In the genomic region with DNA sequence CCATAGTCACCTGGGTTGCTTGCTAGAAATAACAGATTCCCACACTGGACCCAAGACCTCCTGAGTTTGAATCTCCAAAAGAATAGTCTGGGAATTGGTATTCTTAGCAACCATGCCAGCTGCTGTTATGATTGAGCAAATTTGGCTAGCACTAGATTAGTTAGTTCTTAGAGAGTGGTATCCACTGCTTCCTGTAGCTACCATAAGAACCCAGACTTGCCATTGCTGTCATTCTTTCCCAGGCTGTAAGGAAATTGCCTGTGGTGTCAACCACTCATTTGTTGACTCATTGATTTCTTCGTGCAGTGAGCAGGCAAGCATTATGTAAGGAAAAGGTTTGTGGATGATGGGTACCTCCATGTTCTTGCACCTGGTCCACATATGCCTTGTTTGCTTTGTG, we compare ENCODE assay signal across 26 cellular contexts.
A peak's percentile ranks its signal among the peaks of the same experiment; 100 is the strongest.
DNase-seq lines count a peak whose midpoint lies in the region; TF ChIP-seq lines count a peak whose summit lies in the region.
"Had no signal": no experiment of that assay in that cellular context is flagged by ENCODE, and none has a peak within 500 bp of the region (broad histone marks: within the 10 kb centered on the region; RNA-seq: fewer than 3 reads in every experiment).

No MANE protein-coding gene starts in this region.

- H3K9me3 Mint-ChIP-seq in MCF 10A (ENCODE audit: unreplicated experiment): no peaks in the 10 kb centered on the region
- H3K9me3 Mint-ChIP-seq: activated B cell treated with CpG ODN at 0.5 μM for 24 hours; CD14-positive monocyte; GM23338; IgD-negative memory B cell; naive thymus-derived CD4-positive, alpha-beta T cell had no signal

- BruUV-seq in MCF 10A (replicated peaks; lab: Mats Ljungman, UMichigan): no TSS peak

- 44% methylated on average over 1 of the region's 1 CpG for WGBS in smooth muscle cell (ENCODE audit: low lambda C conversion rate)

- H3K4me3 ChIP-seq in choroid plexus epithelial cell (ENCODE audit: low read depth, low read length): no peak overlapping the region
- H3K4me3 ChIP-seq in smooth muscle cell: no peak overlapping the region
- H3K4me3 ChIP-seq: body of pancreas, GM23338, ovary, Peyer's patch, upper lobe of left lung had no signal

- peaks cover 3% of the 10 kb centered on the region for H3K4me1 ChIP-seq in smooth muscle cell (ENCODE audit: low read depth)
- H3K4me1 ChIP-seq: body of pancreas, Peyer's patch had no signal

- H3K9ac ChIP-seq in smooth muscle cell (ENCODE audit: low read depth): no peak overlapping the region

- peaks cover 7% of the 10 kb centered on the region for H3K4me1 Mint-ChIP-seq in MCF 10A (ENCODE audit: insufficient read depth, unreplicated experiment)
- H3K4me1 Mint-ChIP-seq: activated B cell treated with CpG ODN at 0.5 μM for 24 hours, GM23338, IgD-negative memory B cell had no signal

- H3K4me3 Mint-ChIP-seq in MCF 10A (ENCODE audit: unreplicated experiment): no peak overlapping the region
- H3K4me3 Mint-ChIP-seq: activated B cell treated with CpG ODN at 0.5 μM for 24 hours; activated naive CD8-positive, alpha-beta T cell; CD14-positive monocyte; GM23338; IgD-negative memory B cell; naive thymus-derived CD4-positive, alpha-beta T cell had no signal

- H3K36me3 ChIP-seq in smooth muscle cell (ENCODE audit: low read depth): no peaks in the 10 kb centered on the region
- H3K36me3 ChIP-seq: ovary had no signal

- intact Hi-C loops in MCF 10A (cut with micrococcal nuclease): no loop called here

- H3K9me3 ChIP-seq in smooth muscle cell (replicated peaks; ENCODE audit: low read depth): no peaks in the 10 kb centered on the region
- H3K9me3 ChIP-seq: body of pancreas, ovary, Peyer's patch, upper lobe of left lung had no signal

- peak overlapping the region; percentile 32 for H3K27ac ChIP-seq in smooth muscle cell (ENCODE audit: low read depth)
- H3K27ac ChIP-seq: body of pancreas, ovary, Peyer's patch, upper lobe of left lung had no signal

- CTCF ChIA-PET in MCF 10A (lab: Yijun Ruan, JAX): interaction anchor here (0.9 kb wide), 1 partner anchor 9 kb away, joined by 4 read pairs; no protein-coding TSS in a partner anchor

- TF ChIP-seq CTCF in choroid plexus epithelial cell (conservative IDR thresholded peaks at IDR 0.05; ENCODE audit: low read depth, low read length) (no peak), smooth muscle cell (IDR thresholded peaks at IDR 0.05; ENCODE audit: borderline replicate concordance, insufficient read depth, poor library complexity, severe bottlenecking) (no peak), MCF 10A (IDR thresholded peaks at IDR 0.05; ENCODE audit: unreplicated experiment) (no peak)

- H2AFZ ChIP-seq in smooth muscle cell (ENCODE audit: low read depth): no peak overlapping the region
- H2AFZ ChIP-seq: GM23338 had no signal

- H4K20me1 ChIP-seq in smooth muscle cell (ENCODE audit: low read depth): peaks cover 6% of the 10 kb centered on the region

- peaks cover 30% of the 10 kb centered on the region for H3K36me3 Mint-ChIP-seq in MCF 10A (ENCODE audit: insufficient read depth, unreplicated experiment)

- H3K27me3 ChIP-seq in smooth muscle cell (ENCODE audit: low read depth): no peaks in the 10 kb centered on the region
- H3K27me3 ChIP-seq: body of pancreas, ovary, Peyer's patch, upper lobe of left lung had no signal

- TF ChIP-seq POLR2A in erythroblast (IDR thresholded peaks at IDR 0.05; ENCODE audit: low read length): no peak

- DNase-seq in ELR (ENCODE audit: low read depth) (peak; percentile 39), M059J (ENCODE audit: low read depth) (peak; percentile 47), choroid plexus epithelial cell (ENCODE audit: low read depth) (peak; percentile 33), smooth muscle cell (lab: John Stamatoyannopoulos, UW; ENCODE audit: unreplicated experiment) (no peak), MCF 10A (ENCODE audit: unreplicated experiment) (no peak), erythroblast (lab: John Stamatoyannopoulos, UW) (no peak)
- DNase-seq in stimulated activated CD4-positive, alpha-beta T cell treated with anti-CD3 and anti-CD28 coated beads, Interleukin-15, amount 100 ng/mL, for 24 hours: no peak
- DNase-seq: activated B cell treated with CpG ODN at 0.5 μM for 24 hours; body of pancreas; DMS79 treated with DMSO at 0.1 percent for 48 hours; effector CD4-positive, alpha-beta T cell; foreskin fibroblast; kidney; naive thymus-derived CD4-positive, alpha-beta T cell; NCI-H2029; ovary; Peyer's patch; retina; SIG-M5; stimulated activated CD4-positive, alpha-beta T cell treated with anti-CD3 and anti-CD28 coated beads, Interleukin-4, amount 100 ng/mL, for 1 hour; substantia nigra; upper lobe of left lung had no signal

- no peaks in the 10 kb centered on the region for H3K27me3 Mint-ChIP-seq in MCF 10A (ENCODE audit: insufficient read depth, unreplicated experiment)
- H3K27me3 Mint-ChIP-seq: activated B cell treated with CpG ODN at 0.5 μM for 24 hours; activated naive CD8-positive, alpha-beta T cell; IgD-negative memory B cell; naive thymus-derived CD4-positive, alpha-beta T cell had no signal

- H3K27ac Mint-ChIP-seq in MCF 10A (ENCODE audit: low read depth, unreplicated experiment): no peak overlapping the region
- H3K27ac Mint-ChIP-seq: activated naive CD8-positive, alpha-beta T cell; GM23338 had no signal

- no peak overlapping the region for H3K4me2 ChIP-seq in smooth muscle cell
- H3K4me2 ChIP-seq: GM23338 had no signal

- no peaks in the 10 kb centered on the region for H3K79me2 ChIP-seq in smooth muscle cell (ENCODE audit: low read depth)

- POLR2A ChIA-PET in MCF 10A (lab: Yijun Ruan, JAX): interaction anchor here (1.2 kb wide), 1 partner anchor 9 kb away, joined by 4 read pairs; no protein-coding TSS in a partner anchor

- peaks cover 5% of the 10 kb centered on the region for H3F3A ChIP-seq in smooth muscle cell (ENCODE audit: low read depth)

Comparison
In these comparisons a context has a peak if more than half of its experiments do, and no peak if none do; other contexts are left out.
1. DNase-seq: peak in ELR (single experiment), M059J (single experiment) and choroid plexus epithelial cell (single experiment); none in smooth muscle cell (single experiment), MCF 10A (single experiment), erythroblast (0 of 2) and stimulated activated CD4-positive, alpha-beta T cell treated with anti-CD3 and anti-CD28 coated beads, Interleukin-15, amount 100 ng/mL, for 24 hours (single experiment).